11 cellular contexts compared by ENCODE assay signal in genomic region chr2:201880620-201881381, GRCh38.
DNase-seq lines count a peak whose midpoint lies in the region; FAIRE-seq and TF ChIP-seq lines count a peak whose summit lies in the region.
"Had no signal": no experiment of that assay in that cellular context is flagged by ENCODE, and none has a peak within 500 bp of the region (broad histone marks: within the 10 kb centered on the region; RNA-seq: fewer than 3 reads in every experiment).

No MANE protein-coding gene starts in this region.

- peak; percentile 53 for FAIRE-seq in GM12892 (lab: Jason Lieb, UNC)

- H3K4me1 Mint-ChIP-seq in HFFc6 (ENCODE audit: low read depth) (peaks cover 72% of the 10 kb centered on the region), neural crest cell (peaks cover 37% of the 10 kb centered on the region)

- no peak for DNase-seq in GM12892 (ENCODE audit: insufficient read length)
- peak; percentile 95 for DNase-seq in HFFc6
- peak; percentile 58 for DNase-seq in UCSD-AML1 (lab: John Stamatoyannopoulos, UW; ENCODE audit: unreplicated experiment)
- no peak for DNase-seq in neural crest cell (ENCODE audit: low read depth, low spot score)
- no peak for DNase-seq in mucosa of gallbladder (ENCODE audit: low spot score)
- DNase-seq in NCI-H1092 (lab: John Stamatoyannopoulos, UW), result no peak
- DNase-seq in activated CD8-positive, alpha-beta memory T cell treated with anti-CD3 and anti-CD28 coated beads, Interleukin-2, amount 50 U/mL, for 4 hours, result no peak
- DNase-seq in activated naive CD4-positive, alpha-beta T cell (lab: John Stamatoyannopoulos, UW), result no peak
- DNase-seq: activated effector memory CD4-positive, alpha-beta T cell treated with Interleukin-2 at 50 U/mL for 16 hours; GF-D8; NCI-H2107 had no signal

- peak overlapping the region; percentile 99 for H3K27ac Mint-ChIP-seq in HFFc6
- H3K27ac Mint-ChIP-seq in neural crest cell (ENCODE audit: unreplicated experiment), result peak overlapping the region; percentile 59

- H3K9me3 Mint-ChIP-seq in HFFc6 (no peaks in the 10 kb centered on the region), neural crest cell (no peaks in the 10 kb centered on the region)

- H3K4me3 Mint-ChIP-seq in HFFc6 (peak overlapping the region; percentile 68), neural crest cell (no peak overlapping the region)

- no peak for TF ChIP-seq CTCF in HFFc6 (IDR thresholded peaks at IDR 0.05)
- TF ChIP-seq CTCF in neural crest cell (conservative IDR thresholded peaks at IDR 0.05), result no peak

- no peak for TF ChIP-seq POLR2A in GM12892 (IDR thresholded peaks at IDR 0.05; ENCODE audit: low read depth, low read length)

- H3K27me3 Mint-ChIP-seq in HFFc6 (ENCODE audit: insufficient read depth), result peaks cover 2% of the 10 kb centered on the region
- peaks cover 6% of the 10 kb centered on the region for H3K27me3 Mint-ChIP-seq in neural crest cell (ENCODE audit: low read depth)

- H3K36me3 Mint-ChIP-seq in HFFc6 (ENCODE audit: low read depth), result peaks cover 28% of the 10 kb centered on the region
- no peaks in the 10 kb centered on the region for H3K36me3 Mint-ChIP-seq in neural crest cell (ENCODE audit: low read depth)

Comparison
In these comparisons a context has a peak if more than half of its experiments do, and no peak if none do; other contexts are left out.
1. DNase-seq: peak in HFFc6 (single experiment) and UCSD-AML1 (single experiment); none in GM12892 (single experiment), neural crest cell (single experiment), mucosa of gallbladder (single experiment), NCI-H1092 (single experiment), activated CD8-positive, alpha-beta memory T cell treated with anti-CD3 and anti-CD28 coated beads, Interleukin-2, amount 50 U/mL, for 4 hours (single experiment) and activated naive CD4-positive, alpha-beta T cell (0 of 4).